ENCODE assay signal across 34 cellular contexts in the genomic region with DNA sequence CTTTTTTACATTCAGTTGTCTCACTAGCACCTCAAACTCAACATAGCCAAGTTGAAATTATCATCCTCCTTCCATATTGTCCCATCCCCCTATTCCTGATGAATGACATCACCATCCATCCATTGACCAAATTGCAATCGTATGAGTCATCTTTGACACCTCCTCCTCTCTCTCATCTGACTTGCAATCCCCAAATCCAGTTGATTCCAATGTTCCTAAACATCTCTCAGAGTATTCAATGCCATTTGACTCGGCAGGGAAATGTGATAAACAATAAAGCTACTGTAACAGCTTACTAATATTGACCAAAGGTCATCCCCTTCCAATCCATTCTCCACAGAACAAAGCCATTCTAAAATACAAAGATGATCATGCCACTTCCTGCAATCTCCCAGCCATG.
DNase-seq lines count a peak whose midpoint lies in the region; ATAC-seq, FAIRE-seq and TF ChIP-seq lines count a peak whose summit lies in the region.
"Had no signal": no experiment of that assay in that cellular context is flagged by ENCODE, and none has a peak within 500 bp of the region (broad histone marks: within the 10 kb centered on the region; RNA-seq: fewer than 3 reads in every experiment).

No MANE protein-coding gene starts in this region.

- H3K36me3 Mint-ChIP-seq in astrocyte (ENCODE audit: low read depth, unreplicated experiment) = no peaks in the 10 kb centered on the region
- H3K36me3 Mint-ChIP-seq: activated naive CD8-positive, alpha-beta T cell treated with anti-CD3 and anti-CD28 coated beads for 36 hours; natural killer cell; stimulated activated memory B cell treated with anti-CD40 and anti-IgM and Interleukin-4, amounts not matched to agents 10 μg/mL and 1 μg/mL and 100 μg/mL, for 72 hours; T-cell; type B pancreatic cell had no signal

- FAIRE-seq in astrocyte (lab: Jason Lieb, UNC) = no peak
- FAIRE-seq: H54 had no signal

- TF ChIP-seq CTCF in astrocyte (IDR thresholded peaks at IDR 0.05; ENCODE audit: insufficient read depth, low read depth, low read length) (no peak), GM13977 (IDR thresholded peaks at IDR 0.05; ENCODE audit: extremely low read depth, insufficient read depth, missing control alignments) (no peak)

- no peaks in the 10 kb centered on the region for H3K27me3 ChIP-seq in astrocyte (ENCODE audit: insufficient read depth, low read length)
- H3K27me3 ChIP-seq: BLaER1, SJCRH30 had no signal

- H3K9ac ChIP-seq in astrocyte (ENCODE audit: low read length) = no peak overlapping the region
- H3K9ac ChIP-seq: BLaER1 had no signal

- peak overlapping the region; percentile 4 for H3K27ac Mint-ChIP-seq in astrocyte (ENCODE audit: unreplicated experiment)
- H3K27ac Mint-ChIP-seq: activated CD4-positive, alpha-beta T cell treated with anti-CD3 and anti-CD28 coated beads, Interleukin-2, amount 10 ng/mL, durations not matched to agents 24 days and 14 days; activated naive CD8-positive, alpha-beta T cell treated with anti-CD3 and anti-CD28 coated beads for 36 hours; activated T-cell treated with anti-CD3 and anti-CD28 coated beads, Interleukin-2, amount 50 U/mL, for 24 hours; natural killer cell; stimulated activated memory B cell treated with anti-CD40 and anti-IgM and Interleukin-4, amounts not matched to agents 10 μg/mL and 1 μg/mL and 100 μg/mL, for 72 hours; T-cell; type B pancreatic cell had no signal

- H3K36me3 ChIP-seq in astrocyte (ENCODE audit: insufficient read depth, low read length) = no peaks in the 10 kb centered on the region
- H3K36me3 ChIP-seq: BLaER1, lower lobe of right lung, SJCRH30 had no signal

- DNase-seq in Caki2 (ENCODE audit: low read depth) = peak; percentile 7
- peak; percentile 28 for DNase-seq in HS-5 (ENCODE audit: low read depth)
- DNase-seq in astrocyte (ENCODE audit: low read depth) = no peak
- DNase-seq in iPS DF 4.7 (ENCODE audit: extremely low read depth, low spot score) = peak; percentile 3
- no peak for DNase-seq in NCI-H748 (lab: John Stamatoyannopoulos, UW; ENCODE audit: unreplicated experiment)
- DNase-seq in GM13977 (ENCODE audit: low spot score) = no peak
- DNase-seq in islet precursor cell = no peak
- DNase-seq: activated CD4-positive, alpha-beta T cell treated with anti-CD3 and anti-CD28 coated beads, Interleukin-2, amount 10 ng/mL, durations not matched to agents 24 days and 14 days; activated effector memory CD4-positive, alpha-beta T cell treated with anti-CD3 and anti-CD28 coated beads, Interleukin-2, amount 50 U/mL, for 16 hours; activated naive CD8-positive, alpha-beta T cell treated with anti-CD3 and anti-CD28 coated beads for 36 hours; activated T-cell treated with anti-CD3 and anti-CD28 coated beads, Interleukin-2, amount 50 U/mL, for 24 hours; aorta; caudate nucleus; effector CD8-positive, alpha-beta T cell; GF-D8; head of caudate nucleus; Karpas-422; kidney glomerular epithelial cell; lower lobe of right lung; natural killer cell; NCI-H1436; NCI-H2107; NCI-H345; NCI-H774; RPMI8226; SJCRH30; T-cell had no signal

- in situ Hi-C loops in Caki2 (cut with HindIII; ENCODE audit: low pct_unique_long_range_greater_than_20kb, low sequenced_read_pairs) = no loop called here
- in situ Hi-C loops in GM13977 (cut with MboI; ENCODE audit: low pct_unique_long_range_greater_than_20kb, low sequenced_read_pairs, unreplicated experiment) = no loop called here

- H3K9me3 Mint-ChIP-seq in astrocyte (ENCODE audit: unreplicated experiment) = no peaks in the 10 kb centered on the region

- no peak for ATAC-seq in GM21423 (IDR thresholded peaks at IDR 0.05; ENCODE audit: unreplicated experiment)
- ATAC-seq: lower lobe of right lung; natural killer cell; stimulated activated memory B cell treated with anti-CD40 and anti-IgM and Interleukin-4, amounts not matched to agents 10 μg/mL and 1 μg/mL and 100 μg/mL, for 72 hours; T-cell had no signal

- no peaks in the 10 kb centered on the region for H3K79me2 ChIP-seq in astrocyte (ENCODE audit: insufficient read depth, low read length)

- peaks cover 29% of the 10 kb centered on the region for H3K4me1 Mint-ChIP-seq in astrocyte (ENCODE audit: low read depth, unreplicated experiment)
- H3K4me1 Mint-ChIP-seq: activated CD4-positive, alpha-beta T cell treated with anti-CD3 and anti-CD28 coated beads, Interleukin-2, amount 10 ng/mL, durations not matched to agents 24 days and 14 days; activated naive CD8-positive, alpha-beta T cell treated with anti-CD3 and anti-CD28 coated beads for 36 hours; natural killer cell; stimulated activated memory B cell treated with anti-CD40 and anti-IgM and Interleukin-4, amounts not matched to agents 10 μg/mL and 1 μg/mL and 100 μg/mL, for 72 hours; T-cell had no signal

- H3K27ac ChIP-seq in astrocyte (ENCODE audit: low read depth, low read length) = no peak overlapping the region
- H3K27ac ChIP-seq: BLaER1, coronary artery, HL-60, lower lobe of right lung, SJCRH30 had no signal

- H3K27me3 Mint-ChIP-seq in astrocyte (ENCODE audit: low read depth, unreplicated experiment) = no peaks in the 10 kb centered on the region
- H3K27me3 Mint-ChIP-seq: activated CD4-positive, alpha-beta T cell treated with anti-CD3 and anti-CD28 coated beads, Interleukin-2, amount 10 ng/mL, durations not matched to agents 24 days and 14 days; activated naive CD8-positive, alpha-beta T cell treated with anti-CD3 and anti-CD28 coated beads for 36 hours; activated T-cell treated with anti-CD3 and anti-CD28 coated beads, Interleukin-2, amount 50 U/mL, for 24 hours; stimulated activated memory B cell treated with anti-CD40 and anti-IgM and Interleukin-4, amounts not matched to agents 10 μg/mL and 1 μg/mL and 100 μg/mL, for 72 hours; T-cell; type B pancreatic cell had no signal

- no peak overlapping the region for H3K4me3 ChIP-seq in astrocyte (ENCODE audit: insufficient read depth, low read depth, low read length)
- H3K4me3 ChIP-seq: BLaER1, coronary artery, lower lobe of right lung, SJCRH30 had no signal

- no peak overlapping the region for H3K4me2 ChIP-seq in astrocyte (ENCODE audit: low read length)
- H3K4me2 ChIP-seq: BLaER1 had no signal

- no peak overlapping the region for H3K4me3 Mint-ChIP-seq in astrocyte (ENCODE audit: unreplicated experiment)
- H3K4me3 Mint-ChIP-seq: activated CD4-positive, alpha-beta T cell treated with anti-CD3 and anti-CD28 coated beads, Interleukin-2, amount 10 ng/mL, durations not matched to agents 24 days and 14 days; activated naive CD8-positive, alpha-beta T cell treated with anti-CD3 and anti-CD28 coated beads for 36 hours; activated T-cell treated with anti-CD3 and anti-CD28 coated beads, Interleukin-2, amount 50 U/mL, for 24 hours; natural killer cell; stimulated activated memory B cell treated with anti-CD40 and anti-IgM and Interleukin-4, amounts not matched to agents 10 μg/mL and 1 μg/mL and 100 μg/mL, for 72 hours; T-cell; type B pancreatic cell had no signal

- H3K9me3 ChIP-seq in astrocyte (ENCODE audit: insufficient read depth, low read depth, low read length) = no peaks in the 10 kb centered on the region
- H3K9me3 ChIP-seq: BLaER1, lower lobe of right lung, SJCRH30 had no signal

- H2AFZ ChIP-seq in astrocyte (ENCODE audit: low read depth, low read length) = no peak overlapping the region

- H3K4me1 ChIP-seq in astrocyte (ENCODE audit: insufficient read depth, low read length) = no peaks in the 10 kb centered on the region
- H3K4me1 ChIP-seq: BLaER1, lower lobe of right lung, SJCRH30 had no signal

- H4K20me1 ChIP-seq in astrocyte (ENCODE audit: insufficient read depth, low read length) = no peaks in the 10 kb centered on the region
- H4K20me1 ChIP-seq: BLaER1 had no signal

Comparison
In these comparisons a context has a peak if more than half of its experiments do, and no peak if none do; other contexts are left out.
1. DNase-seq: peak in Caki2 (single experiment), HS-5 (single experiment) and iPS DF 4.7 (single experiment); none in astrocyte (single experiment), NCI-H748 (single experiment), GM13977 (single experiment) and islet precursor cell (single experiment).